In genomic region chr4:147407261-147408045, GRCh38 we compare ENCODE assay signal across 13 cellular contexts.
DNase-seq lines count a peak whose midpoint lies in the region; TF ChIP-seq lines count a peak whose summit lies in the region.
"Had no signal": no experiment of that assay in that cellular context is flagged by ENCODE, and none has a peak within 500 bp of the region (broad histone marks: within the 10 kb centered on the region; RNA-seq: fewer than 3 reads in every experiment).

No MANE protein-coding gene starts in this region.

- H3K27me3 Mint-ChIP-seq in neural progenitor cell (ENCODE audit: insufficient read depth, low read depth) = no peaks in the 10 kb centered on the region
- H3K27me3 Mint-ChIP-seq in CD8-positive, alpha-beta memory T cell = no peaks in the 10 kb centered on the region

- no peak overlapping the region for H3K27ac Mint-ChIP-seq in neural progenitor cell
- no peak overlapping the region for H3K27ac Mint-ChIP-seq in CD8-positive, alpha-beta memory T cell

- POLR2A ChIA-PET in CD8-positive, alpha-beta memory T cell (lab: Charles Lee) = no interaction called here

- H3K27me3 ChIP-seq in brain microvascular endothelial cell (replicated peaks) (no peaks in the 10 kb centered on the region), neural progenitor cell (no peaks in the 10 kb centered on the region)
- no peaks in the 10 kb centered on the region for H3K27me3 ChIP-seq in CD8-positive, alpha-beta memory T cell (ENCODE audit: insufficient read depth, low read length, poor library complexity, severe bottlenecking)
- H3K27me3 ChIP-seq: adrenal gland, gastrocnemius medialis had no signal

- H2AFZ ChIP-seq in neural progenitor cell (replicated peaks) = no peak overlapping the region

- H3K27ac ChIP-seq in brain microvascular endothelial cell = no peak overlapping the region
- H3K27ac ChIP-seq in neural progenitor cell = no peak overlapping the region
- no peak overlapping the region for H3K27ac ChIP-seq in CD8-positive, alpha-beta memory T cell (ENCODE audit: low read depth, low read length)
- H3K27ac ChIP-seq: adrenal gland, gastrocnemius medialis had no signal

- peak; percentile 40 for TF ChIP-seq RAD21 in Ishikawa (IDR thresholded peaks at IDR 0.05; ENCODE audit: low read depth)

- TF ChIP-seq CTCF in GM10266 (IDR thresholded peaks at IDR 0.05; ENCODE audit: control insufficient read depth, insufficient read depth, low read depth, missing control alignments) (peak; percentile 40), brain microvascular endothelial cell (IDR thresholded peaks at IDR 0.05; ENCODE audit: low read depth, low read length, missing control alignments) (peak; percentile 67), neural progenitor cell (IDR thresholded peaks at IDR 0.05) (peak; percentile 67)

- TF ChIP-seq EP300 in Ishikawa (IDR thresholded peaks at IDR 0.05; ENCODE audit: borderline replicate concordance) = no peak

- CTCF ChIA-PET in CD8-positive, alpha-beta memory T cell (lab: Charles Lee) = no interaction called here

- no peaks in the 10 kb centered on the region for H3K4me1 ChIP-seq in neural progenitor cell
- no peaks in the 10 kb centered on the region for H3K4me1 ChIP-seq in CD8-positive, alpha-beta memory T cell (ENCODE audit: insufficient read depth, low read length)
- H3K4me1 ChIP-seq: adrenal gland, gastrocnemius medialis had no signal

- H3K36me3 ChIP-seq in brain microvascular endothelial cell (replicated peaks) (no peaks in the 10 kb centered on the region), neural progenitor cell (no peaks in the 10 kb centered on the region)
- no peaks in the 10 kb centered on the region for H3K36me3 ChIP-seq in CD8-positive, alpha-beta memory T cell (ENCODE audit: insufficient read depth, low read length)
- H3K36me3 ChIP-seq: adrenal gland, gastrocnemius medialis had no signal

- H3K79me2 ChIP-seq in neural progenitor cell (ENCODE audit: low read depth) = no peaks in the 10 kb centered on the region

- peaks cover 17% of the 10 kb centered on the region for H3K9me3 Mint-ChIP-seq in neural progenitor cell
- peaks cover 0 to 15% (median 12%) of the 10 kb centered on the region in 5 donors for H3K9me3 Mint-ChIP-seq in CD8-positive, alpha-beta memory T cell

- H3K4me3 ChIP-seq in brain microvascular endothelial cell (ENCODE audit: low read depth, low read length) (no peak overlapping the region), neural progenitor cell (no peak overlapping the region)
- H3K4me3 ChIP-seq in CD8-positive, alpha-beta memory T cell (ENCODE audit: low read length) = no peak overlapping the region
- H3K4me3 ChIP-seq: adrenal gland, gastrocnemius medialis had no signal

- no peak overlapping the region for H3K4me3 Mint-ChIP-seq in neural progenitor cell
- no peak overlapping the region for H3K4me3 Mint-ChIP-seq in CD8-positive, alpha-beta memory T cell

- no peak overlapping the region for H3K9ac ChIP-seq in neural progenitor cell

- DNase-seq in GM10266 (ENCODE audit: extremely low spot score) (no peak), brain microvascular endothelial cell (no peak), neural progenitor cell (ENCODE audit: low spot score) (peak; percentile 12), midbrain (lab: John Stamatoyannopoulos, UW) (no peak), COLO668 (lab: John Stamatoyannopoulos, UW; ENCODE audit: unreplicated experiment) (no peak)
- DNase-seq in activated effector memory CD4-positive, alpha-beta T cell treated with anti-CD3 and anti-CD28 coated beads, Interleukin-2, amount 50 U/mL, for 16 hours = no peak
- DNase-seq in CD8-positive, alpha-beta memory T cell = no peak
- DNase-seq: activated CD4-positive, alpha-beta T cell treated with anti-CD3 and anti-CD28 coated beads, Interleukin-2, amount 50 U/mL, for 48 hours; gastrocnemius medialis; NCI-H2107; stimulated activated CD4-positive, alpha-beta T cell treated with anti-CD3 and anti-CD28 coated beads, Interleukin-2, amount 100 ng/mL, for 24 hours had no signal

- no peaks in the 10 kb centered on the region for H3F3A ChIP-seq in neural progenitor cell (ENCODE audit: low read depth)

- in situ Hi-C loops in brain microvascular endothelial cell (cut with HindIII; ENCODE audit: low pct_ligation_motif_present, low sequenced_read_pairs) = no loop called here

- H3K4me2 ChIP-seq in neural progenitor cell = no peak overlapping the region

- no peaks in the 10 kb centered on the region for H3K36me3 Mint-ChIP-seq in neural progenitor cell
- H3K36me3 Mint-ChIP-seq in CD8-positive, alpha-beta memory T cell = no peaks in the 10 kb centered on the region

- H3K9me3 ChIP-seq in neural progenitor cell (ENCODE audit: low read depth) = peaks cover 5% of the 10 kb centered on the region
- H3K9me3 ChIP-seq in CD8-positive, alpha-beta memory T cell (ENCODE audit: low read length) = no peaks in the 10 kb centered on the region
- H3K9me3 ChIP-seq: adrenal gland, gastrocnemius medialis had no signal

- H4K20me1 ChIP-seq in neural progenitor cell (ENCODE audit: low read depth) = no peaks in the 10 kb centered on the region

- H3K4me1 Mint-ChIP-seq in neural progenitor cell = no peaks in the 10 kb centered on the region
- no peaks in the 10 kb centered on the region for H3K4me1 Mint-ChIP-seq in CD8-positive, alpha-beta memory T cell

TF ChIP-seq in Ishikawa, 13 proteins besides CTCF, POLR2A, EP300 and RAD21:
- TF ChIP-seq YY1 (IDR thresholded peaks at IDR 0.05; ENCODE audit: low read depth) = no peak
- no peak for TF ChIP-seq NFIC (IDR thresholded peaks at IDR 0.05)
- TF ChIP-seq USF1 (IDR thresholded peaks at IDR 0.05) = no peak
